ENCODE assay signal across 11 cellular contexts in genomic region chr12:96015672-96016071, GRCh38. TPM values are rescaled to one million over a fixed set of nuclear protein-coding genes. Genes with fewer than 3 reads are reported as not detected.
DNase-seq lines count a peak whose midpoint lies in the region; ATAC-seq and TF ChIP-seq lines count a peak whose summit lies in the region.
"Had no signal": no experiment of that assay in that cellular context is flagged by ENCODE, and none has a peak within 500 bp of the region (broad histone marks: within the 10 kb centered on the region; RNA-seq: fewer than 3 reads in every experiment).

No MANE protein-coding gene starts in this region.

- H3K4me1 Mint-ChIP-seq in osteocyte (ENCODE audit: unreplicated experiment), result no peaks in the 10 kb centered on the region
- H3K4me1 Mint-ChIP-seq: activated naive CD8-positive, alpha-beta T cell treated with anti-CD3 and anti-CD28 coated beads, Interleukin-2, amount 10 ng/mL, durations not matched to agents 7 days and 5 days had no signal

- ATAC-seq in GM21825 (IDR thresholded peaks at IDR 0.05; ENCODE audit: unreplicated experiment) (no peak), HG03025 (IDR thresholded peaks at IDR 0.05; ENCODE audit: low FRiP score, unreplicated experiment) (no peak)
- ATAC-seq: stimulated activated naive CD8-positive, alpha-beta T cell treated with anti-CD3 and anti-CD28 coated beads, Interleukin-15, Interleukin-2, amounts not matched to agents 100 U/mL and 50 U/mL, for 24 hours had no signal

- H3K9me3 Mint-ChIP-seq in osteocyte (ENCODE audit: unreplicated experiment), result no peaks in the 10 kb centered on the region
- H3K9me3 Mint-ChIP-seq: activated naive CD8-positive, alpha-beta T cell treated with anti-CD3 and anti-CD28 coated beads, Interleukin-2, amount 10 ng/mL, durations not matched to agents 7 days and 5 days had no signal

- TF ChIP-seq CTCF in epithelial cell of proximal tubule (conservative IDR thresholded peaks at IDR 0.05; ENCODE audit: low read depth, low read length) (peak; percentile 57), osteocyte (IDR thresholded peaks at IDR 0.05) (peak; percentile 56)

- no peak overlapping the region for H3K4me3 Mint-ChIP-seq in osteocyte (ENCODE audit: unreplicated experiment)
- H3K4me3 Mint-ChIP-seq: activated naive CD8-positive, alpha-beta T cell treated with anti-CD3 and anti-CD28 coated beads, Interleukin-2, amount 10 ng/mL, durations not matched to agents 7 days and 5 days had no signal

- H3K27ac Mint-ChIP-seq in osteocyte (ENCODE audit: unreplicated experiment), result no peak overlapping the region
- H3K27ac Mint-ChIP-seq: activated naive CD8-positive, alpha-beta T cell treated with anti-CD3 and anti-CD28 coated beads, Interleukin-2, amount 10 ng/mL, durations not matched to agents 7 days and 5 days had no signal

- DNase-seq in NCI-H146 (lab: John Stamatoyannopoulos, UW) (peak; percentile 1), NCI-H146 treated with DMSO at 0.1 percent for 48 hours (lab: John Stamatoyannopoulos, UW; ENCODE audit: unreplicated experiment) (no peak), NCI-H2196 treated with DMSO at 0.1 percent for 48 hours (lab: John Stamatoyannopoulos, UW; ENCODE audit: unreplicated experiment) (peak; percentile 3), epithelial cell of proximal tubule (ENCODE audit: low read depth) (no peak), osteocyte (ENCODE audit: extremely low spot score, unreplicated experiment) (no peak), T-helper 1 cell (no peak)
- DNase-seq: activated naive CD8-positive, alpha-beta T cell treated with anti-CD3 and anti-CD28 coated beads, Interleukin-2, amount 10 ng/mL, durations not matched to agents 7 days and 5 days; AML-193; stimulated activated naive CD8-positive, alpha-beta T cell treated with anti-CD3 and anti-CD28 coated beads, Interleukin-15, Interleukin-2, amounts not matched to agents 100 U/mL and 50 U/mL, for 24 hours had no signal

- no peak overlapping the region for H3K4me3 ChIP-seq in epithelial cell of proximal tubule (ENCODE audit: low read depth, low read length)

- H3K36me3 Mint-ChIP-seq in osteocyte (ENCODE audit: unreplicated experiment), result peaks cover 45% of the 10 kb centered on the region

- H3K27me3 Mint-ChIP-seq in osteocyte (ENCODE audit: unreplicated experiment), result no peaks in the 10 kb centered on the region
- H3K27me3 Mint-ChIP-seq: activated naive CD8-positive, alpha-beta T cell treated with anti-CD3 and anti-CD28 coated beads, Interleukin-2, amount 10 ng/mL, durations not matched to agents 7 days and 5 days had no signal

RNA-seq across cellular contexts. Expression of gene HAL, which starts 19.5 kb away (rescaled TPM):
- total RNA-seq in epithelial cell of proximal tubule, result 0.23 TPM in 1 of 2 replicates, not detected in the other
- total RNA-seq in osteocyte, result 0.50 and 1.7 TPM in 2 replicates

RNA-seq across cellular contexts. Expression of gene LTA4H, which starts 19.7 kb away (rescaled TPM):
- 77.2 and 79.6 TPM in 2 replicates for total RNA-seq in epithelial cell of proximal tubule
- 68.3 and 69.4 TPM in 2 replicates for total RNA-seq in osteocyte

Comparison
In these comparisons a context has a peak if more than half of its experiments do, and no peak if none do; other contexts are left out.
1. DNase-seq: peak in NCI-H146 (single experiment) and NCI-H2196 treated with DMSO at 0.1 percent for 48 hours (single experiment); none in NCI-H146 treated with DMSO at 0.1 percent for 48 hours (single experiment), epithelial cell of proximal tubule (single experiment), osteocyte (single experiment) and T-helper 1 cell (0 of 5).